ENCODE assay signal across 10 cellular contexts in genomic region chr18:34039194-34039593, GRCh38.
DNase-seq lines count a peak whose midpoint lies in the region; ATAC-seq, FAIRE-seq and TF ChIP-seq lines count a peak whose summit lies in the region.
"Had no signal": no experiment of that assay in that cellular context is flagged by ENCODE, and none has a peak within 500 bp of the region (broad histone marks: within the 10 kb centered on the region; RNA-seq: fewer than 3 reads in every experiment).

No MANE protein-coding gene starts in this region.

- H3K36me3 Mint-ChIP-seq in HFFc6 (ENCODE audit: low read depth), result peaks cover 1% of the 10 kb centered on the region; the same call in 1 of the 2 replicates

- H3K4me2 ChIP-seq in GM12878 (ENCODE audit: control insufficient read depth, insufficient read depth), result peak overlapping the region; percentile 36; the same call in 1 of the 2 replicates

- TF ChIP-seq RAD21 in GM12878 (IDR thresholded peaks at IDR 0.05; ENCODE audit: insufficient read depth, low read depth, low read length), result no peak

- no peaks in the 10 kb centered on the region for H3K9me3 ChIP-seq in right cardiac atrium (ENCODE audit: control insufficient read depth, low read length)
- H3K9me3 ChIP-seq in GM12878 (replicated peaks; ENCODE audit: control insufficient read depth, insufficient read depth, low read length), result no peaks in the 10 kb centered on the region

- H3K27me3 ChIP-seq in right cardiac atrium (ENCODE audit: control insufficient read depth, insufficient read depth) (no peaks in the 10 kb centered on the region), GM12878 (replicated peaks in 1 of 2; ENCODE audit: control insufficient read depth in 2 of 2, insufficient read depth in 2 of 2, low read length in 1 of 2) (no peaks in the 10 kb centered on the region)
- H3K27me3 ChIP-seq: cardiac muscle cell had no signal

- TF ChIP-seq EP300 in GM12878 (IDR thresholded peaks at IDR 0.05; ENCODE audit: borderline replicate concordance in 1 of 2, control insufficient read depth in 1 of 2, low read depth in 2 of 2, low read length in 2 of 2), result no peak

- H3K27ac ChIP-seq in right cardiac atrium (ENCODE audit: low read length), result no peak overlapping the region
- no peak overlapping the region for H3K27ac ChIP-seq in GM12878 (ENCODE audit: control insufficient read depth, insufficient read depth)
- no peak overlapping the region for H3K27ac ChIP-seq in caudate nucleus (ENCODE audit: low read depth, low read length)
- H3K27ac ChIP-seq: cardiac muscle cell had no signal

- no peak for TF ChIP-seq POLR2A in GM12878 (IDR thresholded peaks at IDR 0.05; ENCODE audit: low read depth, low read length)

- H3K4me3 Mint-ChIP-seq in HFFc6, result no peak overlapping the region

- no peaks in the 10 kb centered on the region for H3K36me3 ChIP-seq in GM12878 (ENCODE audit: control insufficient read depth in 2 of 2, insufficient read depth in 2 of 2, low read length in 1 of 2)
- H3K36me3 ChIP-seq: cardiac muscle cell had no signal

- H3K9ac ChIP-seq in GM12878 (ENCODE audit: control insufficient read depth, insufficient read depth, low read length), result no peak overlapping the region

- no peaks in the 10 kb centered on the region for H3K4me1 Mint-ChIP-seq in HFFc6 (ENCODE audit: low read depth)

- H3K27ac Mint-ChIP-seq in HFFc6, result no peak overlapping the region

- peaks cover 24% of the 10 kb centered on the region for H3K9me3 Mint-ChIP-seq in HFFc6

- H3K79me2 ChIP-seq in GM12878 (ENCODE audit: control insufficient read depth, insufficient read depth, low read length), result no peaks in the 10 kb centered on the region

- POLR2A ChIA-PET in GM12878 (lab: Charles Lee), result interaction anchor here (1.1 kb wide), 1 partner anchor 14 kb away, joined by 3 read pairs; no protein-coding TSS in a partner anchor

- no peaks in the 10 kb centered on the region for H3K4me1 ChIP-seq in right cardiac atrium (ENCODE audit: control insufficient read depth, insufficient read depth, low read length)
- H3K4me1 ChIP-seq in GM12878 (ENCODE audit: control insufficient read depth, insufficient read depth, low read length), result 0 out of 2 replicates have a peak, but pooled peaks cover 2% of the 10 kb centered on the region

- RAD21 ChIA-PET in GM12878 (lab: Charles Lee; ENCODE audit: unreplicated experiment), result interaction anchor here (0.7 to 1.7 kb wide), 5 partner anchors 9 to 281 kb away, joined by 3 to 5 read pairs (median 4); no protein-coding TSS in a partner anchor

- no peak for FAIRE-seq in GM12878 (lab: Jason Lieb, UNC)

- H3K27me3 Mint-ChIP-seq in HFFc6 (ENCODE audit: insufficient read depth), result no peaks in the 10 kb centered on the region

- ATAC-seq in right cardiac atrium (no peak), Right ventricle myocardium superior (ENCODE audit: poor library complexity) (no peak), GM12878 (peak; percentile 66)

- SMC1A ChIA-PET in GM12878 (lab: Charles Lee; ENCODE audit: uncharacterized antibody, unreplicated experiment), result interaction anchor here (0.9 to 1.8 kb wide), 10 partner anchors 9 to 320 kb away, joined by 3 to 5 read pairs (median 3); no protein-coding TSS in a partner anchor

- no peaks in the 10 kb centered on the region for H4K20me1 ChIP-seq in GM12878 (ENCODE audit: control insufficient read depth, insufficient read depth)

- in situ Hi-C loops in GM12878 (cut with MboI), result no loop called here

- peak overlapping the region; percentile 52 for H2AFZ ChIP-seq in GM12878 (ENCODE audit: control insufficient read depth, low read depth, low read length)

- CTCF ChIA-PET in GM12878 (lab: Yijun Ruan, JAX), result interaction anchor here (0.8 to 1.5 kb wide), 2 partner anchors 12 to 200 kb away, joined by 3 to 5 read pairs; no protein-coding TSS in a partner anchor

- BruUV-seq in GM12878 (replicated peaks; lab: Mats Ljungman, UMichigan), result no TSS peak

- DNase-seq in right cardiac atrium (no peak), Right ventricle myocardium superior (no peak), KG1 (lab: John Stamatoyannopoulos, UW) (peak; percentile 1), GM12878 (ENCODE audit: low read depth, low spot score) (peak; percentile 21), superior temporal gyrus (ENCODE audit: extremely low spot score) (peak; percentile 54), COLO668 (lab: John Stamatoyannopoulos, UW; ENCODE audit: unreplicated experiment) (no peak), HFFc6 (no peak), caudate nucleus (lab: John Stamatoyannopoulos, UW) (no peak)
- DNase-seq: NCI-H82 had no signal

- TF ChIP-seq CTCF in GM12878 (IDR thresholded peaks at IDR 0.05 in 2 of 3, conservative IDR thresholded peaks at IDR 0.05 in 1 of 3; ENCODE audit: control insufficient read depth in 2 of 3, extremely low read depth in 1 of 3, insufficient read depth in 1 of 3, low read depth in 3 of 3, low read length in 3 of 3) (no peak), HFFc6 (IDR thresholded peaks at IDR 0.05) (no peak)

- intact Hi-C loops in right cardiac atrium (cut with DNase I) (no loop called here), Right ventricle myocardium superior (cut with DNase I) (no loop called here), GM12878 (cut with micrococcal nuclease; ENCODE audit: unreplicated experiment) (loop anchor here (5.0 kb wide), 2 partner anchors 197 to 283 kb away; no protein-coding TSS in a partner anchor)

- H3K4me3 ChIP-seq in right cardiac atrium (ENCODE audit: low read length), result peak overlapping the region; percentile 46
- H3K4me3 ChIP-seq in GM12878, result no peak overlapping the region
- H3K4me3 ChIP-seq: cardiac muscle cell had no signal

TF ChIP-seq in GM12878, 131 proteins besides CTCF, POLR2A, EP300 and RAD21:
- TF ChIP-seq IKZF2 (IDR thresholded peaks at IDR 0.05) (0 out of 4 replicates have a peak, but pooled peaks of 1 of the 2 experiments have one; percentile 18), NR2C2 (IDR thresholded peaks at IDR 0.05; ENCODE audit: borderline replicate concordance, control insufficient read depth, insufficient read length, low read depth) (no peak), MTA2 (IDR thresholded peaks at IDR 0.05; ENCODE audit: low read depth) (peak; percentile 59; the same call in 1 of the 2 replicates), ZNF687 (IDR thresholded peaks at IDR 0.05) (no peak), ZNF384 (IDR thresholded peaks at IDR 0.05; ENCODE audit: borderline replicate concordance, low read depth, low read length) (peak; percentile 68; the same call in 1 of the 2 replicates)
TF ChIP-seq in GM12878: peak in this region for 3.

Comparison
In these comparisons a context has a peak if more than half of its experiments do, and no peak if none do; other contexts are left out.
1. DNase-seq: peak in KG1 (single experiment), GM12878 (single experiment) and superior temporal gyrus (single experiment); none in right cardiac atrium (0 of 3), Right ventricle myocardium superior (single experiment), COLO668 (single experiment), HFFc6 (single experiment) and caudate nucleus (0 of 61).